8 cellular contexts compared by ENCODE assay signal in genomic region chr1:9589144-9589718, GRCh38. TPM values are rescaled to one million over a fixed set of nuclear protein-coding genes. Genes with fewer than 3 reads are reported as not detected.
DNase-seq lines count a peak whose midpoint lies in the region; ATAC-seq and TF ChIP-seq lines count a peak whose summit lies in the region.

No MANE protein-coding gene starts in this region.

- peaks cover 7% of the 10 kb centered on the region for H3K36me3 Mint-ChIP-seq in central memory CD8-positive, alpha-beta T cell (ENCODE audit: insufficient read depth)

- no peaks in the 10 kb centered on the region for H3K9me3 ChIP-seq in lower lobe of right lung

- peak overlapping the region; percentile 64 for H3K27ac ChIP-seq in lower lobe of right lung

- H3K4me3 Mint-ChIP-seq in central memory CD8-positive, alpha-beta T cell: peak overlapping the region; percentile 78

- H3K4me1 Mint-ChIP-seq in central memory CD8-positive, alpha-beta T cell: peaks cover 20% of the 10 kb centered on the region

- peak overlapping the region; percentile 49 for H3K27ac Mint-ChIP-seq in central memory CD8-positive, alpha-beta T cell (ENCODE audit: low read depth)

- ATAC-seq in HG03175 (IDR thresholded peaks at IDR 0.05; ENCODE audit: unreplicated experiment) (peak; percentile 18), lower lobe of right lung (peak in 1 of 2 donors; percentile 4), HG03378 (IDR thresholded peaks at IDR 0.05; ENCODE audit: unreplicated experiment) (no peak)
- ATAC-seq in central memory CD8-positive, alpha-beta T cell (replicated peaks; ENCODE audit: extremely low read depth, poor library complexity, severe bottlenecking): peak; percentile 48

- peaks cover 33% of the 10 kb centered on the region for H3K4me1 ChIP-seq in lower lobe of right lung

- intact Hi-C loops in lower lobe of right lung (cut with DNase I): no loop called here

- TF ChIP-seq CTCF in lower lobe of right lung (IDR thresholded peaks at IDR 0.05): no peak

- H3K36me3 ChIP-seq in lower lobe of right lung: no peaks in the 10 kb centered on the region

- DNase-seq in NCI-H510A treated with DMSO at 0.1 percent for 48 hours (lab: John Stamatoyannopoulos, UW) (peak; percentile 70), NCI-H510A (lab: John Stamatoyannopoulos, UW) (no peak), T-helper 22 cell (ENCODE audit: low read depth) (peak; percentile 17), lower lobe of right lung (peak; percentile 44)
- DNase-seq in central memory CD8-positive, alpha-beta T cell (ENCODE audit: low spot score in 2 of 2): no peak
- DNase-seq in stimulated activated CD8-positive, alpha-beta memory T cell treated with anti-CD3 and anti-CD28 coated beads, Interleukin-4, amount 100 ng/mL, for 48 hours: peak; percentile 58

- H3K4me3 ChIP-seq in lower lobe of right lung: peak overlapping the region; percentile 73

- no peaks in the 10 kb centered on the region for H3K27me3 ChIP-seq in lower lobe of right lung (ENCODE audit: low read depth)

- no peaks in the 10 kb centered on the region for H3K27me3 Mint-ChIP-seq in central memory CD8-positive, alpha-beta T cell

- no peaks in the 10 kb centered on the region for H3K9me3 Mint-ChIP-seq in central memory CD8-positive, alpha-beta T cell

RNA-seq across cellular contexts. Expression of gene TMEM201, which starts 0.5 kb away (rescaled TPM):
- total RNA-seq in lower lobe of right lung: 8.2 TPM

RNA-seq across cellular contexts. Expression of gene SLC25A33, which starts 50.0 kb away (rescaled TPM):
- total RNA-seq in lower lobe of right lung: 3.9 TPM

Comparison
In these comparisons a context has a peak if more than half of its experiments do, and no peak if none do; other contexts are left out.
1. DNase-seq: peak in NCI-H510A treated with DMSO at 0.1 percent for 48 hours (single experiment), T-helper 22 cell (single experiment), lower lobe of right lung (single experiment) and stimulated activated CD8-positive, alpha-beta memory T cell treated with anti-CD3 and anti-CD28 coated beads, Interleukin-4, amount 100 ng/mL, for 48 hours (single experiment); none in NCI-H510A (single experiment) and central memory CD8-positive, alpha-beta T cell (0 of 2).